In genomic region chr16:90004577-90004976, GRCh38 we compare ENCODE assay signal across 2 cellular contexts.
TF ChIP-seq lines count a peak whose summit lies in the region.

No MANE protein-coding gene starts in this region.

TF ChIP-seq in GM23338, 12 proteins besides CTCF, POLR2A, EP300 and RAD21 (continued from another document):
- TF ChIP-seq CREB1 (CRISPR knock-in tag; IDR thresholded peaks at IDR 0.05; ENCODE audit: low read depth) (no peak), ZNF331 (CRISPR knock-in tag; IDR thresholded peaks at IDR 0.05; ENCODE audit: low read depth) (no peak), EZH2phosphoT487 (IDR thresholded peaks at IDR 0.05; ENCODE audit: unreplicated experiment) (no peak), JUNB (IDR thresholded peaks at IDR 0.05; ENCODE audit: unreplicated experiment) (no peak), REST (IDR thresholded peaks at IDR 0.05; ENCODE audit: unreplicated experiment) (no peak), STAT1 (IDR thresholded peaks at IDR 0.05; ENCODE audit: unreplicated experiment) (no peak), POLR2AphosphoS5 (IDR thresholded peaks at IDR 0.05; ENCODE audit: low read depth) (no peak), ZNF114 (CRISPR knock-in tag; IDR thresholded peaks at IDR 0.05) (no peak), ZNF462 (CRISPR knock-in tag; IDR thresholded peaks at IDR 0.05) (no peak), EZH2 (IDR thresholded peaks at IDR 0.05; ENCODE audit: low read depth, unreplicated experiment) (no peak)

TF ChIP-seq in WTC11, 78 proteins besides CTCF, POLR2A, EP300 and RAD21 (continued from another document):
- TF ChIP-seq SMAD4 (CRISPR knock-in tag; IDR thresholded peaks at IDR 0.05) (no peak), E2F1 (CRISPR knock-in tag; IDR thresholded peaks at IDR 0.05) (no peak), FOXJ3 (CRISPR knock-in tag; IDR thresholded peaks at IDR 0.05; ENCODE audit: borderline replicate concordance) (no peak), NFATC4 (CRISPR knock-in tag; IDR thresholded peaks at IDR 0.05) (no peak), JAZF1 (CRISPR knock-in tag; IDR thresholded peaks at IDR 0.05) (no peak), FOXP1 (CRISPR knock-in tag; IDR thresholded peaks at IDR 0.05; ENCODE audit: borderline replicate concordance) (no peak), ATF1 (CRISPR knock-in tag; IDR thresholded peaks at IDR 0.05) (no peak), ZNF416 (CRISPR knock-in tag; IDR thresholded peaks at IDR 0.05) (no peak)
